In the genomic region with DNA sequence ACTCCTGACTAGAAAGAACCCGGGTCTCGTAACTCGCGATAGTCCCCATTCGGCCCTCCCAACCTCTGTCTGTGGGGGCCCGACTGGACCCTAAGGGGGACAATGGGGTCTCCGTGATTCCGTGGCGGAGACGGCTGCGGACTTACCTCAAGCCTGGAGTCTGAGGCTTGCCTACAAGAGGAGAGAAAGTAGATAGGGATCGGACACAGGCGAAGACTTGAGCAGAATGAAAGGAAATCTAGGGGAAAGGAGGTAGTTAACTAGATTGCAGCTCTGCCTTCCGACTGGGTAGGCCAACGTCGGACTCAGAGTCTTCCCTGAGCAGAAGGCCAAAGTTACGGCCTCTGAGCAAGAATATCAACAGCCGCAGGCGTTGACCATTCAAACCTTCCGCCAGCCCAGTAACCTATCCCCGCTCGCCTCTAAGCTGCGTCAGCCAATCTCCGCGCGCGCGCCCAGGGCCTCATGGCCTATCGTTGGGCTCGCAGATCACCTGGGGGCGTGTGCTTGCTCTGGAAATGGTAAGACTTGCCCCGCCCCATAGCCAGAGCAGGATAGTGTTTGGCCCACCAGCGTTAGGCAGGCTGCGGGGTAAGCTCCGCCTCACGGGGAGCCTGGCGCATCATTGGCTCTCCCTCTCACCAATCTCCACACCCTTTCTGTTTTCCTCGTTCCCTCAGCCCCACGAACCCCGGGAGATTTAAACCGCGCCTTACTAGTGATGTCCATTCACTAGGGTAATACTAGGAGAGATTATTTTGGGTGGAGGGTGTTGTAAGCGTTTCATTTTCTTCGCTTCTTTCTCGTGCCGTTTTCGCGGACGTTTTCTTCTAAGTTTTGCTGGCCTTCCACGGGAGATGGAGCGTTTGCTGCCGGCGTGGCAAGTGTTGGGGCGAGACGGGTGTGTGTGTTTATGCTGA, we compare ENCODE assay signal across 8 cellular contexts. TPM values are rescaled to one million over a fixed set of nuclear protein-coding genes. Genes with fewer than 3 reads are reported as not detected.
DNase-seq lines count a peak whose midpoint lies in the region; ATAC-seq and TF ChIP-seq lines count a peak whose summit lies in the region.

CDC25C (minus strand) TSS at position 356 of the 920 bp plus-strand sequence. CDS start 624 bp downstream, outside the sequence.

- H3K36me3 Mint-ChIP-seq in activated CD8-positive, alpha-beta memory T cell treated with anti-CD3 and anti-CD28 coated beads, Interleukin-2, amount 10 ng/mL, durations not matched to agents 7 days and 5 days = peaks cover 6% of the 10 kb centered on the region
- H3K36me3 Mint-ChIP-seq in endodermal cell (ENCODE audit: low read depth) = no peaks in the 10 kb centered on the region

- no peak within 1 kb of the TSS for H2BK15ac ChIP-seq in mesendoderm (replicated peaks; ENCODE audit: low read depth)

- H3K36me3 ChIP-seq in endodermal cell (ENCODE audit: control insufficient read depth, insufficient read depth, low read length) = peaks cover 6% of the 10 kb centered on the region
- H3K36me3 ChIP-seq in mesendoderm (ENCODE audit: control insufficient read depth, insufficient read depth, low read length) = no peaks in the 10 kb centered on the region

- H3K27me3 ChIP-seq in endodermal cell (ENCODE audit: control insufficient read depth, insufficient read depth, low read length, poor library complexity, severe bottlenecking) (no peaks in the 10 kb centered on the region), mesendoderm (ENCODE audit: insufficient read depth, low read length, poor library complexity) (no peaks in the 10 kb centered on the region)

- no peak within 1 kb of the TSS for H2AK5ac ChIP-seq in mesendoderm (ENCODE audit: low read length)

- H2BK5ac ChIP-seq in mesendoderm (ENCODE audit: low read length) = no peak within 1 kb of the TSS

- H4K5ac ChIP-seq in mesendoderm (ENCODE audit: low read length) = no peak within 1 kb of the TSS

- no peaks in the 10 kb centered on the region for H3K9me3 Mint-ChIP-seq in activated CD8-positive, alpha-beta memory T cell treated with anti-CD3 and anti-CD28 coated beads, Interleukin-2, amount 10 ng/mL, durations not matched to agents 7 days and 5 days (ENCODE audit: low read depth)
- no peaks in the 10 kb centered on the region for H3K9me3 Mint-ChIP-seq in endodermal cell

- peak within 1 kb of the TSS; percentile 91 for H3K56ac ChIP-seq in mesendoderm (ENCODE audit: low read length)

- H3K9me3 ChIP-seq in endodermal cell (ENCODE audit: control insufficient read depth, low read length) = no peaks in the 10 kb centered on the region

- H3K18ac ChIP-seq in mesendoderm (ENCODE audit: low read length) = peak within 1 kb of the TSS; percentile 6

- H3K4me2 ChIP-seq in mesendoderm (ENCODE audit: low read length) = peak within 1 kb of the TSS; percentile 75

- DNase-seq in Caki2 (ENCODE audit: low read depth) = peak; percentile 98
- peak; percentile 23 to 99 (median 96) for DNase-seq in HUDEP-2 (lab: John Stamatoyannopoulos, UW; ENCODE audit: unreplicated experiment in 76 of 76)
- peak; percentile 99 for DNase-seq in NOMO-1 treated with dmso at 0.1 percent for 144 hours (lab: John Stamatoyannopoulos, UW; ENCODE audit: unreplicated experiment)
- DNase-seq in activated CD8-positive, alpha-beta memory T cell treated with anti-CD3 and anti-CD28 coated beads, Interleukin-2, amount 10 ng/mL, durations not matched to agents 7 days and 5 days = peak; percentile 99
- DNase-seq in endodermal cell = peak; percentile 99
- peak; percentile 100 for DNase-seq in mesendoderm
- peak; percentile 89 for DNase-seq in stimulated activated CD8-positive, alpha-beta memory T cell treated with anti-CD3 and anti-CD28 coated beads, Interleukin-12 subunit alpha, Interleukin-12 subunit beta, amount 100 ng/mL, for 4 hours (ENCODE audit: low read depth)

- in situ Hi-C loops in Caki2 (cut with HindIII; ENCODE audit: low pct_unique_long_range_greater_than_20kb, low sequenced_read_pairs) = no loop called here

- no peaks in the 10 kb centered on the region for H3K79me1 ChIP-seq in mesendoderm (ENCODE audit: low read length)

- peak within 1 kb of the TSS; percentile 59 for H3K9ac ChIP-seq in endodermal cell (ENCODE audit: extremely low read depth, low read length, poor library complexity, severe bottlenecking)
- peak within 1 kb of the TSS; percentile 74 for H3K9ac ChIP-seq in mesendoderm (ENCODE audit: low read length)

- ATAC-seq in GM21390 (IDR thresholded peaks at IDR 0.05; ENCODE audit: unreplicated experiment) = peak; percentile 99
- peak; percentile 100 for ATAC-seq in activated CD8-positive, alpha-beta memory T cell treated with anti-CD3 and anti-CD28 coated beads, Interleukin-2, amount 10 ng/mL, durations not matched to agents 7 days and 5 days

- CTCF ChIA-PET in activated CD8-positive, alpha-beta memory T cell treated with anti-CD3 and anti-CD28 coated beads, Interleukin-2, amount 10 ng/mL, durations not matched to agents 7 days and 5 days (lab: Charles Lee) = interaction anchor here (0.7 to 13.9 kb wide), 9 partner anchors 8 to 248 kb away, joined by 3 to 382 read pairs (median 4); partner anchors contain the start of genes BRD8, KDM3B and KIF20A

- no peak within 1 kb of the TSS for H4K8ac ChIP-seq in mesendoderm (ENCODE audit: low read depth, low read length)

- H3K4me3 ChIP-seq in endodermal cell (ENCODE audit: low read length) (peak within 1 kb of the TSS; percentile 82), mesendoderm (ENCODE audit: low read length) (peak within 1 kb of the TSS; percentile 55)

- peaks cover 28% of the 10 kb centered on the region for H3K4me1 Mint-ChIP-seq in activated CD8-positive, alpha-beta memory T cell treated with anti-CD3 and anti-CD28 coated beads, Interleukin-2, amount 10 ng/mL, durations not matched to agents 7 days and 5 days
- H3K4me1 Mint-ChIP-seq in endodermal cell = peaks cover 18% of the 10 kb centered on the region

- H3K27ac ChIP-seq in endodermal cell (ENCODE audit: low read depth, low read length) (peak within 1 kb of the TSS; percentile 33), mesendoderm (ENCODE audit: low read depth, low read length) (peak within 1 kb of the TSS; percentile 5)

- peak within 1 kb of the TSS; percentile 80 for H3K27ac Mint-ChIP-seq in activated CD8-positive, alpha-beta memory T cell treated with anti-CD3 and anti-CD28 coated beads, Interleukin-2, amount 10 ng/mL, durations not matched to agents 7 days and 5 days
- peak within 1 kb of the TSS; percentile 99 for H3K27ac Mint-ChIP-seq in endodermal cell

- H3K79me2 ChIP-seq in mesendoderm (ENCODE audit: control insufficient read depth, insufficient read depth, low read length) = no peaks in the 10 kb centered on the region

- WGBS in endodermal cell (ENCODE audit: insufficient coverage in 1 of 2, insufficient read length in 1 of 2), 2 experiments = 0 to 1% methylated on average over 17 to 55 of the region's 55 CpGs
- WGBS in mesendoderm (ENCODE audit: extremely low coverage, insufficient coverage, low lambda C conversion rate) = no CpG with 5 or more reads among the region's 55 CpGs

- peaks cover 5% of the 10 kb centered on the region for H3K27me3 Mint-ChIP-seq in activated CD8-positive, alpha-beta memory T cell treated with anti-CD3 and anti-CD28 coated beads, Interleukin-2, amount 10 ng/mL, durations not matched to agents 7 days and 5 days
- no peaks in the 10 kb centered on the region for H3K27me3 Mint-ChIP-seq in endodermal cell (ENCODE audit: insufficient read depth)

- no peak for TF ChIP-seq CTCF in endodermal cell (conservative IDR thresholded peaks at IDR 0.05)

- H3K4ac ChIP-seq in mesendoderm (ENCODE audit: low read depth, low read length) = no peak within 1 kb of the TSS

- no peak within 1 kb of the TSS for H3K23ac ChIP-seq in mesendoderm (ENCODE audit: low read length)

- H3K4me1 ChIP-seq in endodermal cell (ENCODE audit: control insufficient read depth, insufficient read depth, low read length) = no peaks in the 10 kb centered on the region
- peaks cover 2% of the 10 kb centered on the region for H3K4me1 ChIP-seq in mesendoderm (ENCODE audit: control insufficient read depth, low read depth, low read length)

- no peak within 1 kb of the TSS for H2BK120ac ChIP-seq in mesendoderm (ENCODE audit: low read depth, low read length)

- peak within 1 kb of the TSS; percentile 82 for H3K4me3 Mint-ChIP-seq in activated CD8-positive, alpha-beta memory T cell treated with anti-CD3 and anti-CD28 coated beads, Interleukin-2, amount 10 ng/mL, durations not matched to agents 7 days and 5 days
- peak within 1 kb of the TSS; percentile 90 for H3K4me3 Mint-ChIP-seq in endodermal cell

RNA-seq across cellular contexts. Expression of gene CDC25C, which starts in this region (rescaled TPM):
- total RNA-seq in Caki2 (2014; rRNA removed; shearing (Covaris generic); ENCODE audit: low replicate concordance) = 8.7 and 13.4 TPM in 2 replicates
- 10 to 100 TPM; 14.9 to 21.3 TPM for total RNA-seq in activated CD8-positive, alpha-beta memory T cell treated with anti-CD3 and anti-CD28 coated beads, Interleukin-2, amount 10 ng/mL, durations not matched to agents 7 days and 5 days
- 10 to 100 TPM; 14.8 to 30.6 TPM for total RNA-seq in endodermal cell
- 34.8 TPM for polyA plus RNA-seq in endodermal cell (2013, experiment 1 of 2)
- 33.9 TPM for polyA plus RNA-seq in endodermal cell (2013, experiment 2 of 2)
- polyA plus RNA-seq in mesendoderm (2013, experiment 1 of 2) = 25.5 TPM
- polyA plus RNA-seq in mesendoderm (2013, experiment 2 of 2) = 25.5 TPM

Comparison
In these comparisons a context has a peak if more than half of its experiments do, and no peak if none do; other contexts are left out.
1. Peak in every context shown above with its lines: DNase-seq, ATAC-seq, H3K4me3 ChIP-seq and H3K27ac ChIP-seq.